In the genomic region with DNA sequence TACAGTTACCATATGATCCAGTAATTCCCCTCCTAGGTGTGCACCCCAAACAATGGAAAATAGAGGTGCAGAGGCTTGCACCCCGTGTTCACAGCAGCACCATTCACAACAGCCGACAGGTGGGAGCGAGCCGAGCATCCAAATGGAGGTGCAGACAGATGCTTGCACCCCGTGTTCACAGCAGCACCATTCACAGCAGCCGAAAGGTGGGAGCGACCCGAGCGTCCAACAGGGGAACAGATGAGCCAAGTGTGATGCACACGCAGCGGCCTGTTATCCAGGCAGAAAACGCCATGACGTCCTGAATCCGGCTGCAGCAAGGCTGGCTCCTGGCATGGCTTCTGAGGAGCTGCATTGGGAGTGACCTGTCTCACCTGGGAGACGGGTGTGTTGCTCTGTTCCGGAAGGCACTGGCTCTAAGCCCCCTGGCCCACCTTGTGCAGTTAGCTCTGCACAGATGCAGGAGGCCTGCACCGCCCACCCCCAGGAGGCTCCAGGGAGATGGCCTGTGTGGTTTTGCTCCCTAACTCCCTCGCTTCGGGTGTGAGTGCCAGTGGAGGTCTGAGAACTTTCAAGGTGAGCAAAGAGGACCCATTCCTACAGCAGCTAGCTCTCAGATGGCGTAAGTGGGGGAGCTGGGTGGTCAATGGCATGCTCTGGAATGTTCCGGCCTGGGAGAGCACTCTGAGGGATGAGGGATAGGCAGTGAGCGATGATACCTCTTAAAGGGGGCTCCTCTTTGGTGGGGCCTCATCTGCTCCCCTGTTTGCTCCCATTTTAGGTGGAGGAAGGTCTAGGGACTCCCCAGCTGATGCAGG, we compare ENCODE assay signal across 17 cellular contexts. TPM values are rescaled to one million over a fixed set of nuclear protein-coding genes. Genes with fewer than 3 reads are reported as not detected.
"Had no signal": no experiment of that assay in that cellular context is flagged by ENCODE, and none has a peak within 500 bp of the region (broad histone marks: within the 10 kb centered on the region; RNA-seq: fewer than 3 reads in every experiment).

No MANE protein-coding gene starts in this region.

- DNase-seq: activated CD4-positive, alpha-beta T cell treated with anti-CD3 and anti-CD28 coated beads for 48 hours; activated effector memory CD4-positive, alpha-beta T cell treated with anti-CD3 and anti-CD28 coated beads, Interleukin-2, amount 50 U/mL, for 16 hours; activated T-cell treated with anti-CD3 and anti-CD28 coated beads, Interleukin-2, amount 50 U/mL, for 24 hours; amniotic stem cell; body of pancreas; dermis blood vessel endothelial cell; right cardiac atrium; stimulated activated CD4-positive, alpha-beta T cell treated with anti-CD3 and anti-CD28 coated beads, Interleukin-1b, Interleukin-23, amount 100 ng/mL, for 48 hours; stimulated activated naive CD8-positive, alpha-beta T cell treated with anti-CD3 and anti-CD28 coated beads, Interleukin-15, Interleukin-2, amounts not matched to agents 100 U/mL and 50 U/mL, for 24 hours; T-helper 17 cell had no signal

- ATAC-seq: activated naive CD4-positive, alpha-beta T cell treated with anti-CD3 and anti-CD28 coated beads, Interleukin-2, amount 50 U/mL, for 72 hours; body of pancreas; stimulated activated naive CD8-positive, alpha-beta T cell treated with anti-CD3 and anti-CD28 coated beads, Interleukin-15, Interleukin-2, amounts not matched to agents 100 U/mL and 50 U/mL, for 24 hours; T-helper 17 cell; WTC11 had no signal

- H3K9me3 ChIP-seq: body of pancreas, suprapubic skin had no signal

- H3K4me1 ChIP-seq: body of pancreas, parathyroid adenoma, suprapubic skin had no signal

- H3K27me3 ChIP-seq: body of pancreas had no signal

- H3K9ac ChIP-seq: parathyroid adenoma had no signal

- H3K36me3 ChIP-seq: suprapubic skin had no signal

- H3K4me3 ChIP-seq: body of pancreas, suprapubic skin had no signal

- H3K27ac ChIP-seq: body of pancreas, parathyroid adenoma, suprapubic skin had no signal

RNA-seq across cellular contexts. Expression of gene FRMD1, which starts 47.8 kb away (rescaled TPM):
- total RNA-seq: activated CD8-positive, alpha-beta memory T cell treated with anti-CD3 and anti-CD28 coated beads for 36 hours; activated naive CD4-positive, alpha-beta T cell treated with anti-CD3 and anti-CD28 coated beads, Interleukin-2, amount 50 U/mL, for 72 hours; body of pancreas; dermis blood vessel endothelial cell; glomerular endothelial cell; T-helper 17 cell had no signal
- polyA plus RNA-seq: neural cell had no signal
